In genomic region chr1:65344171-65344570, GRCh38 we compare ENCODE assay signal across 1 cellular context.
TF ChIP-seq lines count a peak whose summit lies in the region.

No MANE protein-coding gene starts in this region.

TF ChIP-seq in SK-N-SH, 30 proteins besides CTCF, POLR2A, EP300 and RAD21 (continued from another document):
- no peak for TF ChIP-seq REST (IDR thresholded peaks at IDR 0.05; ENCODE audit: low read depth, low read length)
- TF ChIP-seq CHD2 (IDR thresholded peaks at IDR 0.05; ENCODE audit: low read length, partially characterized antibody) = no peak
- TF ChIP-seq TAF1 (IDR thresholded peaks at IDR 0.05; ENCODE audit: borderline replicate concordance, low read depth, low read length) = no peak
- no peak for TF ChIP-seq TCF12 (IDR thresholded peaks at IDR 0.05)
- TF ChIP-seq RXRA (IDR thresholded peaks at IDR 0.05; ENCODE audit: borderline replicate concordance, low read depth) = no peak
- no peak for TF ChIP-seq GATA2 (CRISPR knock-in tag; IDR thresholded peaks at IDR 0.05)
- TF ChIP-seq, protein P1, sequence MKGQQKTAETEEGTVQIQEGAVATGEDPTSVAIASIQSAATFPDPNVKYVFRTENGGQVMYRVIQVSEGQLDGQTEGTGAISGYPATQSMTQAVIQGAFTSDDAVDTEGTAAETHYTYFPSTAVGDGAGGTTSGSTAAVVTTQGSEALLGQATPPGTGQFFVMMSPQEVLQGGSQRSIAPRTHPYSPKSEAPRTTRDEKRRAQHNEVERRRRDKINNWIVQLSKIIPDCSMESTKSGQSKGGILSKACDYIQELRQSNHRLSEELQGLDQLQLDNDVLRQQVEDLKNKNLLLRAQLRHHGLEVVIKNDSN (IDR thresholded peaks at IDR 0.05; ENCODE audit: borderline replicate concordance, low read depth) = no peak
- no peak for TF ChIP-seq TEAD4 (IDR thresholded peaks at IDR 0.05; ENCODE audit: borderline replicate concordance, insufficient read depth)
- TF ChIP-seq FOXM1 (IDR thresholded peaks at IDR 0.05; ENCODE audit: low read depth) = no peak
